ENCODE assay signal across 8 cellular contexts in the genomic region with DNA sequence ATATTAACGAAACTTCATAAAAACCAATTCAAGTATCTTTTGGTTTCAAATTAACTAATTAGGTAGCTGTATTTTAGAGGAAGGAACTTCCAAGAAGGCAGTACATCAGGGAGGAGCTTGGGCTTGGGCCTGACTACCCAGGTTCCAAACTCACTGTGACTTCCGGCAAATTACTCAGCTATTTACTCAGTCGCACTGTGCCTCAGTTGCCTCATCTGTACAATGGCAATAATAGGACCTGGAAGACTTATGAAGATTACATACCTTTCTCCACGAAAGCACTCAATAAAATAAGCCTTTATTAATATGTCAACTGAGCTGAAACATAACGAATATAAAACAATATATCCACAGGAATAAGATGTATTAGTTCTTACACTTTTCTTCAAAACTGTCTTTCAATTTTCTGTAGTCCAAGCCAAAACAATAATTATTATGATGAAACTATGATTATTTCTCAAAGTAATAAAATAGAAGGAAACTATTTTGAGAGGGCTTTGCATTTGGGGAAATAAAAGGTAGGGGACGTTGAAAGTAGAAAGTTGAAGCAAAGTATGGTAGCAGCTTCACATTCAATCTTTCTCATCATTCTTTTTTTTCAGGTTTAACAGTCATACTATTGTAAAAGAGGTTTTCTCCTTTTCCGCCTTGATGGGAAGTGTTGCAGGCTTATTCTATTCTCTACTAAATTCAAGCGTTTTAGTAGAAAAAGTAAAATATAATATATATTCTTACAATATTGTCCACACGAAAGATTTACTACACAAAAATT. TPM values are rescaled to one million over a fixed set of nuclear protein-coding genes. Genes with fewer than 3 reads are reported as not detected.
DNase-seq lines count a peak whose midpoint lies in the region; ATAC-seq, FAIRE-seq and TF ChIP-seq lines count a peak whose summit lies in the region.

No MANE protein-coding gene starts in this region.

- H3K23ac ChIP-seq in IMR-90 (ENCODE audit: low read depth, low read length): no peak overlapping the region

- H2BK5ac ChIP-seq in IMR-90 (ENCODE audit: low read depth, low read length, poor library complexity, severe bottlenecking): no peak overlapping the region

- no peaks in the 10 kb centered on the region for H3K9me1 ChIP-seq in IMR-90 (ENCODE audit: insufficient read depth, low read length)

- H3K79me1 ChIP-seq in IMR-90 (ENCODE audit: low read depth in 1 of 2, low read length in 2 of 2): no peaks in the 10 kb centered on the region

- no peak overlapping the region for H3K14ac ChIP-seq in IMR-90 (replicated peaks; ENCODE audit: low read depth, low read length)

- no peak overlapping the region for H3K56ac ChIP-seq in IMR-90 (ENCODE audit: extremely low read depth, insufficient read depth, low read length)

- 0 out of 4 replicates have a peak overlapping the region, but pooled peaks of 1 of the 2 experiments have one; percentile 66 for H4K8ac ChIP-seq in IMR-90 (ENCODE audit: low read depth in 2 of 2, low read length in 2 of 2)

- peak overlapping the region; percentile 64 for H3K4me3 ChIP-seq in A549
- H3K4me3 ChIP-seq in IMR-90 (ENCODE audit: insufficient read depth, low read depth, low read length): peak overlapping the region; percentile 74
- H3K4me3 ChIP-seq in bronchial epithelial cell (ENCODE audit: low read depth, low read length): peak overlapping the region; percentile 76
- peak overlapping the region; percentile 86 to 87 for H3K4me3 ChIP-seq in mucosa of rectum (ENCODE audit: low read length in 2 of 2)

- H2BK20ac ChIP-seq in IMR-90 (ENCODE audit: low read depth, low read length): no peak overlapping the region

- H4K20me1 ChIP-seq in IMR-90 (ENCODE audit: insufficient read depth, low read length): no peaks in the 10 kb centered on the region

- peak overlapping the region; percentile 67; the same call in 1 of the 2 replicates for H3K9ac ChIP-seq in IMR-90 (ENCODE audit: low read depth, low read length)
- H3K9ac ChIP-seq in mucosa of rectum (ENCODE audit: low read depth in 1 of 2, low read length in 2 of 2): peak overlapping the region; percentile 65 to 82

- no peak for ATAC-seq in A549
- no peak for ATAC-seq in IMR-90 (ENCODE audit: low read depth)

- H3K9me3 ChIP-seq in A549: no peaks in the 10 kb centered on the region
- H3K9me3 ChIP-seq in IMR-90 (ENCODE audit: control insufficient read depth, insufficient read depth, low read length): 0 out of 2 replicates have a peak, but pooled peaks cover 2% of the 10 kb centered on the region
- no peaks in the 10 kb centered on the region for H3K9me3 ChIP-seq in mucosa of rectum (ENCODE audit: control insufficient read depth in 2 of 2, low read length in 2 of 2)

- intact Hi-C loops in IMR-90 (cut with micrococcal nuclease): loop anchor here (2.0 to 5.0 kb wide), 4 partner anchors 22 to 759 kb away; a partner anchor contains a TSS

- FAIRE-seq in A549 (lab: Jason Lieb, UNC) (no peak), bronchial epithelial cell (lab: Jason Lieb, UNC) (no peak)

- dilution Hi-C loops in IMR-90 (cut with HindIII; ENCODE audit: low sequenced_read_pairs, unreplicated experiment): no loop called here

- H2AFZ ChIP-seq in IMR-90 (replicated peaks; ENCODE audit: low read length, poor library complexity): no peak overlapping the region

- H3K4me1 ChIP-seq in A549 (peaks cover 6% of the 10 kb centered on the region; the same call in 2 of the 3 replicates), IMR-90 (ENCODE audit: control insufficient read depth, insufficient read depth, low read length) (no peaks in the 10 kb centered on the region), mucosa of rectum (ENCODE audit: control insufficient read depth in 2 of 2, insufficient read depth in 2 of 2, low read length in 2 of 2) (no peaks in the 10 kb centered on the region)

- no peak for TF ChIP-seq EP300 in A549 (IDR thresholded peaks at IDR 0.05)

- TF ChIP-seq RAD21 in A549 (conservative IDR thresholded peaks at IDR 0.05 in 1 of 2, IDR thresholded peaks at IDR 0.05 in 1 of 2) (no peak), IMR-90 (IDR thresholded peaks at IDR 0.05; ENCODE audit: low read length) (no peak)

- H3K4me2 ChIP-seq in A549 (peak overlapping the region; percentile 81), IMR-90 (ENCODE audit: low read depth, low read length) (peak overlapping the region; percentile 95)

- H2AK5ac ChIP-seq in IMR-90 (ENCODE audit: low read depth, low read length): no peak overlapping the region

- no peak overlapping the region for H2BK15ac ChIP-seq in IMR-90 (ENCODE audit: low read depth, low read length)

- H3K27ac ChIP-seq in A549 (peak overlapping the region; percentile 78 to 88), IMR-90 (ENCODE audit: insufficient read depth, low read length) (no peak overlapping the region; the same call in 1 of the 2 replicates), mucosa of rectum (ENCODE audit: low read depth in 2 of 2, low read length in 2 of 2) (peak overlapping the region; percentile 84 to 86)

- TF ChIP-seq CTCF in A549 (IDR thresholded peaks at IDR 0.05): no peak
- no peak for TF ChIP-seq CTCF in IMR-90 (conservative IDR thresholded peaks at IDR 0.05; ENCODE audit: low read depth, low read length)
- TF ChIP-seq CTCF in bronchial epithelial cell (IDR thresholded peaks at IDR 0.05; ENCODE audit: insufficient read depth, low read length, severe bottlenecking): no peak

- no peak overlapping the region for H2AK9ac ChIP-seq in IMR-90 (replicated peaks; ENCODE audit: low read depth, low read length, poor library complexity)

- 53% methylated on average over 9 of the region's 9 CpGs for WGBS in A549 (ENCODE audit: missing lambda C conversion rate)
- WGBS in IMR-90 (ENCODE audit: extremely low coverage in 2 of 2, insufficient read length in 1 of 2), 2 experiments: no CpG with 5 or more reads among the region's 9 CpGs

- no peak overlapping the region for H4K5ac ChIP-seq in IMR-90 (ENCODE audit: low read depth, low read length)

- H3K27me3 ChIP-seq in IMR-90 (ENCODE audit: control insufficient read depth, insufficient read depth, low read length) (peaks cover 5% of the 10 kb centered on the region; the same call in 1 of the 2 replicates), bronchial epithelial cell (ENCODE audit: control insufficient read depth, insufficient read depth, low read length) (no peaks in the 10 kb centered on the region), mucosa of rectum (ENCODE audit: control insufficient read depth in 2 of 2, insufficient read depth in 2 of 2, low read length in 2 of 2) (no peaks in the 10 kb centered on the region)

- TF ChIP-seq POLR2A in A549 (IDR thresholded peaks at IDR 0.05; ENCODE audit: low read length): no peak
- TF ChIP-seq POLR2A in IMR-90 (IDR thresholded peaks at IDR 0.05; ENCODE audit: low read depth, low read length): no peak

- no peak for DNase-seq in A549 (ENCODE audit: low read depth in 1 of 2, low spot score in 1 of 2)
- no peak for DNase-seq in IMR-90
- DNase-seq in bronchial epithelial cell (ENCODE audit: low read depth): no peak
- no peak for DNase-seq in NCI-H1105 (lab: John Stamatoyannopoulos, UW)
- no peak for DNase-seq in iPS-NIHi7 (ENCODE audit: extremely low spot score)
- no peak for DNase-seq in H4 (ENCODE audit: low spot score)
- DNase-seq in NCI-H524 (lab: John Stamatoyannopoulos, UW): no peak

- BruUV-seq in IMR-90 (replicated peaks; lab: Mats Ljungman, UMichigan): no TSS peak

- CTCF ChIA-PET in A549 (lab: Yijun Ruan, JAX) (interaction anchor here (0.6 to 2.4 kb wide), 8 partner anchors 9 to 760 kb away, joined by 3 to 10 read pairs (median 4); a partner anchor contains a TSS), IMR-90 (lab: Yijun Ruan, JAX) (no interaction called here)

- no peak overlapping the region for H4K91ac ChIP-seq in IMR-90 (ENCODE audit: insufficient read depth, low read depth, low read length)

- in situ Hi-C loops in IMR-90 (cut with MboI; ENCODE audit: low sequenced_read_pairs): no loop called here

- H3K18ac ChIP-seq in IMR-90 (ENCODE audit: low read depth, low read length): no peak overlapping the region

- H3K36me3 ChIP-seq in IMR-90 (ENCODE audit: control insufficient read depth, insufficient read depth, low read length) (no peaks in the 10 kb centered on the region), bronchial epithelial cell (ENCODE audit: control insufficient read depth, insufficient read depth, low read length) (no peaks in the 10 kb centered on the region), mucosa of rectum (ENCODE audit: control insufficient read depth in 2 of 2, insufficient read depth in 2 of 2, low read length in 2 of 2) (no peaks in the 10 kb centered on the region)

- H3K4ac ChIP-seq in IMR-90 (ENCODE audit: low read depth, low read length): no peak overlapping the region

- POLR2A ChIA-PET in A549 (lab: Yijun Ruan, JAX) (interaction anchor here (0.8 to 3.7 kb wide), 13 partner anchors 17 to 732 kb away, joined by 3 to 62 read pairs (median 6); a partner anchor contains a TSS), IMR-90 (lab: Charles Lee; ENCODE audit: unreplicated experiment) (no interaction called here)

- no peak overlapping the region for H2BK120ac ChIP-seq in IMR-90 (ENCODE audit: low read depth, low read length)

TF ChIP-seq in A549, 52 proteins besides CTCF, POLR2A, EP300 and RAD21 (continues in another document):
- no peak for TF ChIP-seq FOXS1 (CRISPR knock-in tag; IDR thresholded peaks at IDR 0.05)

TF ChIP-seq in IMR-90, 13 proteins besides CTCF, POLR2A, EP300 and RAD21 (continues in another document):
- TF ChIP-seq, protein P1, sequence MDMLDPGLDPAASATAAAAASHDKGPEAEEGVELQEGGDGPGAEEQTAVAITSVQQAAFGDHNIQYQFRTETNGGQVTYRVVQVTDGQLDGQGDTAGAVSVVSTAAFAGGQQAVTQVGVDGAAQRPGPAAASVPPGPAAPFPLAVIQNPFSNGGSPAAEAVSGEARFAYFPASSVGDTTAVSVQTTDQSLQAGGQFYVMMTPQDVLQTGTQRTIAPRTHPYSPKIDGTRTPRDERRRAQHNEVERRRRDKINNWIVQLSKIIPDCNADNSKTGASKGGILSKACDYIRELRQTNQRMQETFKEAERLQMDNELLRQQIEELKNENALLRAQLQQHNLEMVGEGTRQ (IDR thresholded peaks at IDR 0.05; ENCODE audit: low read depth, low read length): no peak

RNA-seq across cellular contexts. Expression of a gene that starts 10.5 kb away (rescaled TPM):
- not detected in 2 replicates for polyA plus RNA-seq in A549 (2011; rRNA removed)
- not detected in 2 replicates for polyA plus RNA-seq in A549 (2012; cell fraction: cytosol; rRNA removed)
- not detected in 2 replicates for polyA plus RNA-seq in A549 (2012; cell fraction: nucleus; rRNA removed)
- polyA plus RNA-seq in A549 (2017; fragmentation: RNase III; extraction: RNeasy Plus Mini Kit Qiagen cat#74134 plus additional on column Dnase treatment): not detected in 3 replicates
- not detected in 2 replicates for polyA minus RNA-seq in A549 (2011; rRNA and poly(A)+ RNA removed)
- not detected in 2 replicates for total RNA-seq in IMR-90 (2012; rRNA removed)
- polyA plus RNA-seq in IMR-90 (2012; rRNA removed): not detected in 2 replicates
- not detected in 2 replicates for polyA plus RNA-seq in IMR-90 (2012; cell fraction: cytosol; rRNA removed)
- polyA plus RNA-seq in IMR-90 (2012; cell fraction: nucleus; rRNA removed; ENCODE audit: low replicate concordance): not detected in 2 replicates
- not detected in 2 replicates for total RNA-seq in bronchial epithelial cell
- total RNA-seq in H4 (2014; rRNA removed; shearing (Covaris generic)): not detected in 2 replicates
